Comparison of ENCODE assay signal across 33 cellular contexts in genomic region chr6:54474898-54475297, GRCh38.
"Had no signal": no experiment of that assay in that cellular context is flagged by ENCODE, and none has a peak within 500 bp of the region (broad histone marks: within the 10 kb centered on the region; RNA-seq: fewer than 3 reads in every experiment).

No MANE protein-coding gene starts in this region.

- H3K4me2 ChIP-seq: KMS-11 had no signal

- H3K9ac ChIP-seq: KMS-11 had no signal

- DNase-seq: Karpas-422, Kasumi-1, MG63, MM.1S, MV-4-11, NCI-H1048, NCI-H1092, NCI-H1092 treated with DMSO at 0.1 percent for 48 hours, NCI-H1105, NCI-H1417 treated with DMSO at 0.1 percent for 48 hours, NCI-H1436, NCI-H1436 treated with DMSO at 0.1 percent for 48 hours, NCI-H146, NCI-H1694, NCI-H1694 treated with DMSO at 0.1 percent for 48 hours, NCI-H187, NCI-H187 treated with DMSO at 0.1 percent for 48 hours, NCI-H1930, NCI-H2029, NCI-H2029 treated with DMSO at 0.1 percent for 48 hours, NCI-H2081, NCI-H2081 treated with DMSO at 0.1 percent for 48 hours, NCI-H2107, NCI-H2171, NCI-H2171 treated with DMSO at 0.1 percent for 48 hours, NCI-H2227 treated with DMSO at 0.1 percent for 48 hours, NCI-H226, NCI-H345, NCI-H446, NCI-H446 treated with DMSO at 0.1 percent for 48 hours, NCI-H510A, NCI-H510A treated with DMSO at 0.1 percent for 48 hours had no signal

- H3K4me3 ChIP-seq: MG63 had no signal

- H3K36me3 ChIP-seq: MG63 had no signal

- H3K27ac ChIP-seq: KMS-11 had no signal

- H3K27me3 ChIP-seq: MG63 had no signal

- H3K9me3 ChIP-seq: MG63 had no signal
